In the genomic region with DNA sequence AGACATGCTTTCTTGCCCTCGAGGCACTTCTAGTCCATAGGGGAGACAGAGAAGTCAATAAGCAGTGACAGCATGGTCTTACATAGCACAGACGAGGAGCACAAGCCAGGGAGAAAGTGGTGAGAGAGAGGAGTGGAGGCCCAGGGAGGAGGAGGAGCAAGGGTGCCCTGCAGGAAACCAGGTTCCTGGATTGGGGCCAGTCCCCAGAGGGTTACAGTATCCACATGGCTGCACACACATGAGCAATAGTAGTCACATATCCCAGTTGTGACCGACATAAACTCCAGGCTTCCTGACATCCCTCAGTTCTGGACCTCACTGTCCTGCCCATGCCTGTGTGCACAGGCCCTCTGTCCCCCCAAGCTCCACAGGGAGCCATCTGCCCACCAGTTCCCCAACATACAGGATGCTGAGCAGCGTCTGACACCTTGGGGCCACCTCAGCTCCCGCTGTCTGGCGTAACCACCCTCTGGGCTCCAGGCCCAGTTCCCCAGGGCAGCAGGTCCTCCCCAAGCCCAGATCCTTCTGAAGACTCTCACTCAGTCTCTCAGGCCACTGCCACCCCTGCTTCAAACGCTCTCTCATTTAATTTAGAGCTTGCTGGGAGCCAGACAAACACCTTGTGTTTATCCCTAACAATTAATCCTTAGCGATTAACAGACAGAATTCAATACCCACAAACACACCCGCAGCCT, we compare ENCODE assay signal across 13 cellular contexts.
DNase-seq lines count a peak whose midpoint lies in the region; ATAC-seq and TF ChIP-seq lines count a peak whose summit lies in the region.
"Had no signal": no experiment of that assay in that cellular context is flagged by ENCODE, and none has a peak within 500 bp of the region (broad histone marks: within the 10 kb centered on the region; RNA-seq: fewer than 3 reads in every experiment).

No MANE protein-coding gene starts in this region.

- peak; percentile 88 for DNase-seq in D341Med (ENCODE audit: low spot score)
- peak; percentile 14 to 53 for DNase-seq in HL-60 (ENCODE audit: low read depth in 1 of 2, low spot score in 1 of 2)
- DNase-seq in NCI-H69 (lab: John Stamatoyannopoulos, UW) = peak; percentile 91
- DNase-seq in kidney tubule cell (ENCODE audit: low spot score) = peak; percentile 79
- no peak for DNase-seq in MV-4-11 (lab: John Stamatoyannopoulos, UW)
- DNase-seq in activated effector memory CD4-positive, alpha-beta T cell treated with Interleukin-2 at 50 U/mL for 16 hours = no peak
- DNase-seq: CD4-positive, alpha-beta memory T cell; Karpas-422; NK-92 treated with Interleukin-12 subunit alpha and Interleukin-12 subunit beta, amount 100 ng/mL, for 24 hours had no signal

- TF ChIP-seq CTCF in HL-60 (IDR thresholded peaks at IDR 0.05; ENCODE audit: insufficient read depth, low read length) = no peak

- no peak overlapping the region for H3K4me3 ChIP-seq in HL-60 (replicated peaks; ENCODE audit: insufficient read depth, low read length)
- H3K4me3 ChIP-seq: coronary artery, skin epidermis had no signal

- peaks cover 4% of the 10 kb centered on the region for H3K27me3 ChIP-seq in HL-60 (ENCODE audit: insufficient read depth, poor library complexity, severe bottlenecking)

- ATAC-seq in HG02981 (IDR thresholded peaks at IDR 0.05; ENCODE audit: unreplicated experiment) = no peak

- no peak overlapping the region for H3K27ac ChIP-seq in HL-60 (replicated peaks)
- H3K27ac ChIP-seq: coronary artery, neutrophil, skin epidermis had no signal

Comparison
In these comparisons a context has a peak if more than half of its experiments do, and no peak if none do; other contexts are left out.
1. DNase-seq: peak in D341Med (single experiment), HL-60 (2 of 2), NCI-H69 (single experiment) and kidney tubule cell (single experiment); none in MV-4-11 (single experiment) and activated effector memory CD4-positive, alpha-beta T cell treated with Interleukin-2 at 50 U/mL for 16 hours (single experiment).